ENCODE assay signal across 34 cellular contexts in the genomic region with DNA sequence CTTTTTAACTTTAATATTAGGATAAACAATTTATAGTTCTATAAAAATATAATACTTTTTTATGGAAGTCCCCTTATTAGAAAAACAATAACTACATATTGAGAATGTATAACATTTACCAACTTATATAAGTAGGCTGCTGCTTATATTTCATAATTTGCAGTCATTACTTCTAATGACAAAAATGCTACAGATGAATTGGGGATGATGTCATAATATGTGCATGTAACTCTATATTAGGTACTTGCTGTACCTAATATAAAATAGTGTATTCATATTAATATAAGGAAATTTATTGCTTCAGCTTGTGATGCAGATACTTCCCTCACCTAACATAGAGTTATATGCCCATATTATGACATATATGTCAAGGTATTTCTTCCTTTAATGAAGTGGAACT.
"Had no signal": no experiment of that assay in that cellular context is flagged by ENCODE, and none has a peak within 500 bp of the region (broad histone marks: within the 10 kb centered on the region; RNA-seq: fewer than 3 reads in every experiment).

No MANE protein-coding gene starts in this region.

- H3K4me1 ChIP-seq: adrenal gland, ascending aorta, body of pancreas, breast epithelium had no signal

- H3K9me3 ChIP-seq: adrenal gland, ascending aorta, body of pancreas, breast epithelium had no signal

- H3K36me3 ChIP-seq: adrenal gland, ascending aorta, brain microvascular endothelial cell, breast epithelium, cardiac muscle cell had no signal

- FAIRE-seq: astrocyte, bronchial epithelial cell had no signal

- H3K27ac ChIP-seq: adrenal gland, ascending aorta, body of pancreas, brain microvascular endothelial cell, breast epithelium, cardiac muscle cell had no signal

- DNase-seq: activated effector memory CD4-positive, alpha-beta T cell treated with anti-CD3 and anti-CD28 coated beads, Interleukin-2, amount 50 U/mL, for 16 hours; activated effector memory CD4-positive, alpha-beta T cell treated with Interleukin-2 at 50 U/mL for 16 hours; activated gamma-delta T cell; activated gamma-delta T cell treated with Interleukin-2 at 50 U/mL for 16 hours; activated naive CD4-positive, alpha-beta T cell; activated naive CD4-positive, alpha-beta T cell treated with anti-CD3 and anti-CD28 coated beads for 36 hours; activated naive CD4-positive, alpha-beta T cell treated with anti-CD3 and anti-CD28 coated beads, Interleukin-2, amount 10 ng/mL, durations not matched to agents 7 days and 5 days; activated naive CD4-positive, alpha-beta T cell treated with anti-CD3 and anti-CD28 coated beads, Interleukin-2, amount 50 U/mL, for 16 hours; activated naive CD4-positive, alpha-beta T cell treated with Interleukin-2 at 50 U/mL for 16 hours; activated naive CD8-positive, alpha-beta T cell treated with anti-CD3 and anti-CD28 coated beads for 36 hours; activated naive CD8-positive, alpha-beta T cell treated with anti-CD3 and anti-CD28 coated beads, Interleukin-2, amount 10 ng/mL, durations not matched to agents 7 days and 5 days; activated naive CD8-positive, alpha-beta T cell treated with anti-CD3 and anti-CD28 coated beads, Interleukin-2, amount 50 U/mL, for 24 hours; activated T-cell treated with anti-CD3 and anti-CD28 coated beads, Interleukin-2, amount 50 U/mL, for 1 hour; activated T-cell treated with anti-CD3 and anti-CD28 coated beads, Interleukin-2, amount 50 U/mL, for 24 hours; activated T-cell treated with anti-CD3 and anti-CD28 coated beads, Interleukin-2, amount 50 U/mL, for 4 hours; activated T-cell treated with anti-CD3 and anti-CD28 coated beads, Interleukin-2, amount 50 U/mL, for 48 hours; activated T-cell treated with anti-CD3 and anti-CD28 coated beads, Interleukin-2, amount 50 U/mL, for 72 hours; adrenal gland; amniotic stem cell; amygdala; anterior cingulate cortex; aorta; body of pancreas; brain microvascular endothelial cell; caudate nucleus; central memory CD4-positive, alpha-beta T cell; cerebellar nuclear complex had no signal

- H3K4me3 ChIP-seq: adrenal gland, ascending aorta, body of pancreas, breast epithelium, cardiac muscle cell had no signal

- H3K27me3 ChIP-seq: adrenal gland, ascending aorta, body of pancreas, brain microvascular endothelial cell, breast epithelium, cardiac muscle cell had no signal

- ATAC-seq: activated naive CD4-positive, alpha-beta T cell treated with anti-CD3 and anti-CD28 coated beads, Interleukin-2, amount 50 U/mL, for 72 hours; activated naive CD8-positive, alpha-beta T cell treated with anti-CD3 and anti-CD28 coated beads, Interleukin-2, amount 50 U/mL, for 24 hours; activated T-cell treated with anti-CD3 and anti-CD28 coated beads, Interleukin-2, amount 50 U/mL, for 4 hours; activated T-cell treated with anti-CD3 and anti-CD28 coated beads, Interleukin-2, amount 50 U/mL, for 72 hours; activated T-helper 17 cell treated with anti-CD3 and anti-CD28 coated beads, Interleukin-2, amount 50 U/mL, for 72 hours; body of pancreas had no signal
